Comparison of ENCODE assay signal across 1 cellular context in genomic region chr13:60396783-60397692, GRCh38.
A peak's percentile ranks its signal among the peaks of the same experiment; 100 is the strongest.
TF ChIP-seq lines count a peak whose summit lies in the region.

Gene TDRD3 (plus strand): TSS chr13:60397220. CDS start chr13:60397365, 145 bp downstream.

TF ChIP-seq in K562, 482 proteins besides CTCF, POLR2A, EP300 and RAD21 (continued from another document and continues in another):
- TF ChIP-seq CEBPZ (IDR thresholded peaks at IDR 0.05; ENCODE audit: borderline replicate concordance, low read depth, low read length) = no peak
- peak; percentile 83 for TF ChIP-seq EP400 (IDR thresholded peaks at IDR 0.05)
- 0 out of 2 replicates have a peak, but pooled peaks have one; percentile 25 for TF ChIP-seq NCOR1 (IDR thresholded peaks at IDR 0.05)
- no peak for TF ChIP-seq ARNT (IDR thresholded peaks at IDR 0.05)
- TF ChIP-seq NBN (IDR thresholded peaks at IDR 0.05; ENCODE audit: low read depth) = peak; percentile 55; the same call in 1 of the 2 replicates
- TF ChIP-seq SFPQ (IDR thresholded peaks at IDR 0.05; ENCODE audit: low read depth, low read length) = no peak
- TF ChIP-seq ZNF655 (CRISPR knock-in tag; IDR thresholded peaks at IDR 0.05) = no peak
- no peak for TF ChIP-seq RNF219 (CRISPR knock-in tag; IDR thresholded peaks at IDR 0.05)
- TF ChIP-seq JUNB (CRISPR knock-in tag; conservative IDR thresholded peaks at IDR 0.05) = no peak
- peak; percentile 71 for TF ChIP-seq PKNOX1 (IDR thresholded peaks at IDR 0.05)
- TF ChIP-seq RBFOX2 (IDR thresholded peaks at IDR 0.05; ENCODE audit: low read depth, low read length) = peak; percentile 73
- TF ChIP-seq NR2C2 (CRISPR knock-in tag; IDR thresholded peaks at IDR 0.05) = no peak
- peak; percentile 43; the same call in 1 of the 2 replicates for TF ChIP-seq NR2C2 (tag; IDR thresholded peaks at IDR 0.05)
- peak; percentile 53; the same call in 1 of the 2 replicates for TF ChIP-seq POLR2AphosphoS5 (IDR thresholded peaks at IDR 0.05; ENCODE audit: control insufficient read depth, insufficient read depth, low read depth, low read length)
- TF ChIP-seq ID3 (CRISPR knock-in tag; IDR thresholded peaks at IDR 0.05) = no peak
- 0 out of 2 replicates have a peak, but pooled peaks have one; percentile 75 for TF ChIP-seq ID3 (tag; IDR thresholded peaks at IDR 0.05)
- TF ChIP-seq XRCC5 (IDR thresholded peaks at IDR 0.05; ENCODE audit: low read depth, low read length) = peak; percentile 14; the same call in 1 of the 2 replicates
- no peak for TF ChIP-seq NFIX (CRISPR knock-in tag; IDR thresholded peaks at IDR 0.05; ENCODE audit: low read depth)
- TF ChIP-seq SRSF1 (IDR thresholded peaks at IDR 0.05; ENCODE audit: low read depth, low read length) = no peak
- TF ChIP-seq HLTF (IDR thresholded peaks at IDR 0.05) = no peak
- no peak for TF ChIP-seq PYGO2 (tag; IDR thresholded peaks at IDR 0.05)
- TF ChIP-seq KLF1 (tag; IDR thresholded peaks at IDR 0.05) = no peak
- no peak for TF ChIP-seq MYBL2 (IDR thresholded peaks at IDR 0.05; ENCODE audit: low read depth)
- no peak for TF ChIP-seq MYBL2 (CRISPR knock-in tag; IDR thresholded peaks at IDR 0.05; ENCODE audit: borderline replicate concordance)
- 0 out of 2 replicates have a peak, but pooled peaks have one; percentile 37 for TF ChIP-seq NFRKB (IDR thresholded peaks at IDR 0.05; ENCODE audit: low read depth)
- TF ChIP-seq SMARCE1 (IDR thresholded peaks at IDR 0.05) = no peak
- 0 out of 2 replicates have a peak, but pooled peaks have one; percentile 10 for TF ChIP-seq SOX6 (IDR thresholded peaks at IDR 0.05)
- TF ChIP-seq BRD9 (IDR thresholded peaks at IDR 0.05; ENCODE audit: low read depth, partially characterized antibody) = peak; percentile 55
- TF ChIP-seq ZNF41 (CRISPR knock-in tag; conservative IDR thresholded peaks at IDR 0.05) = no peak
- no peak for TF ChIP-seq ZNF184 (CRISPR knock-in tag; IDR thresholded peaks at IDR 0.05)
- peak; percentile 23; the same call in 1 of the 2 replicates for TF ChIP-seq TAF7 (tag; IDR thresholded peaks at IDR 0.05)
- peak; percentile 36 for TF ChIP-seq ZBTB7A (IDR thresholded peaks at IDR 0.05; ENCODE audit: borderline replicate concordance, control insufficient read depth, low read depth, low read length)
- TF ChIP-seq GABPB2 (CRISPR knock-in tag; conservative IDR thresholded peaks at IDR 0.05) = no peak
- no peak for TF ChIP-seq SMARCC2 (IDR thresholded peaks at IDR 0.05; ENCODE audit: low read depth)
- no peak for TF ChIP-seq IRF2 (CRISPR knock-in tag; IDR thresholded peaks at IDR 0.05)
- TF ChIP-seq SETDB1 (IDR thresholded peaks at IDR 0.05; ENCODE audit: low read length) = no peak
- TF ChIP-seq TBP (optimal IDR thresholded peaks at IDR 0.05; ENCODE audit: low read depth, low read length) = peak; percentile 51
- no peak for TF ChIP-seq POU5F1 (IDR thresholded peaks at IDR 0.05; ENCODE audit: borderline replicate concordance, low read depth, low read length, partially characterized antibody)
- TF ChIP-seq POLR2B (IDR thresholded peaks at IDR 0.05; ENCODE audit: low read depth, partially characterized antibody) = peak; percentile 55
- no peak for TF ChIP-seq GTF3C2 (IDR thresholded peaks at IDR 0.05; ENCODE audit: borderline replicate concordance, extremely low read depth, insufficient read length)
- no peak for TF ChIP-seq BACH1 (tag; IDR thresholded peaks at IDR 0.05)
- peak; percentile 57 for TF ChIP-seq CXXC5 (CRISPR knock-in tag; IDR thresholded peaks at IDR 0.05)
- TF ChIP-seq ZNF175 (CRISPR knock-in tag; IDR thresholded peaks at IDR 0.05; ENCODE audit: low read depth) = no peak
- TF ChIP-seq NELFE (IDR thresholded peaks at IDR 0.05; ENCODE audit: insufficient read depth, insufficient read length) = no peak
- no peak for TF ChIP-seq CHD1 (IDR thresholded peaks at IDR 0.05; ENCODE audit: low read length)
- TF ChIP-seq ILK (tag; IDR thresholded peaks at IDR 0.05; ENCODE audit: borderline replicate concordance, low read depth) = no peak
- TF ChIP-seq FOXA1 (IDR thresholded peaks at IDR 0.05; ENCODE audit: borderline replicate concordance) = no peak
- peak; percentile 43 to 63 for TF ChIP-seq E2F6 (IDR thresholded peaks at IDR 0.05; ENCODE audit: borderline replicate concordance in 1 of 2, extremely low read depth in 1 of 2, insufficient read depth in 1 of 2, insufficient read length in 1 of 2, low read depth in 1 of 2, low read length in 1 of 2, poor library complexity in 1 of 2, severe bottlenecking in 1 of 2)
- TF ChIP-seq HDAC3 (IDR thresholded peaks at IDR 0.05; ENCODE audit: borderline replicate concordance, partially characterized antibody) = peak; percentile 40
- TF ChIP-seq ZNF232 (CRISPR knock-in tag; IDR thresholded peaks at IDR 0.05) = no peak
- TF ChIP-seq PRDM10 (IDR thresholded peaks at IDR 0.05; ENCODE audit: partially characterized antibody) = peak; percentile 8
